7 cellular contexts compared by ENCODE assay signal in genomic region chr1:25030674-25031589, GRCh38.
DNase-seq lines count a peak whose midpoint lies in the region; ATAC-seq and TF ChIP-seq lines count a peak whose summit lies in the region.

No MANE protein-coding gene starts in this region.

- no peak for TF ChIP-seq CTCF in prostate gland (IDR thresholded peaks at IDR 0.05)

- 82% methylated on average over 6 of the region's 6 CpGs for WGBS in prostate gland

- no peak overlapping the region for H3K27ac ChIP-seq in prostate gland

- no peaks in the 10 kb centered on the region for H3K36me3 ChIP-seq in prostate gland

- peak; percentile 80 for DNase-seq in HT1080 (ENCODE audit: low read depth)
- peak; percentile 72 for DNase-seq in activated CD8-positive, alpha-beta memory T cell treated with anti-CD3 and anti-CD28 coated beads, Interleukin-2, amount 50 U/mL, for 4 hours
- peak; percentile 3 for DNase-seq in renal cortical epithelial cell (ENCODE audit: low read depth)
- DNase-seq in NCI-H128 (lab: John Stamatoyannopoulos, UW; ENCODE audit: unreplicated experiment) = no peak
- DNase-seq in DMS 273 (lab: John Stamatoyannopoulos, UW; ENCODE audit: unreplicated experiment) = no peak
- no peak for DNase-seq in prostate gland (ENCODE audit: low spot score)

- intact Hi-C loops in prostate gland (cut with DNase I) = no loop called here

- H3K4me1 ChIP-seq in prostate gland (replicated peaks) = peaks cover 5% of the 10 kb centered on the region

- H3K4me3 ChIP-seq in prostate gland = no peak overlapping the region

- no peak for TF ChIP-seq POLR2A in prostate gland (IDR thresholded peaks at IDR 0.05)

- H3K27me3 ChIP-seq in prostate gland (replicated peaks; ENCODE audit: insufficient read depth) = peaks cover 2% of the 10 kb centered on the region

- no peaks in the 10 kb centered on the region for H3K9me3 ChIP-seq in prostate gland

- ATAC-seq in GM19438 (IDR thresholded peaks at IDR 0.05; ENCODE audit: low read depth, unreplicated experiment) = peak; percentile 37

Comparison
In these comparisons a context has a peak if more than half of its experiments do, and no peak if none do; other contexts are left out.
1. DNase-seq: peak in HT1080 (single experiment), activated CD8-positive, alpha-beta memory T cell treated with anti-CD3 and anti-CD28 coated beads, Interleukin-2, amount 50 U/mL, for 4 hours (single experiment) and renal cortical epithelial cell (single experiment); none in NCI-H128 (single experiment), DMS 273 (single experiment) and prostate gland (single experiment).